ENCODE assay signal across 1 cellular context in the genomic region with DNA sequence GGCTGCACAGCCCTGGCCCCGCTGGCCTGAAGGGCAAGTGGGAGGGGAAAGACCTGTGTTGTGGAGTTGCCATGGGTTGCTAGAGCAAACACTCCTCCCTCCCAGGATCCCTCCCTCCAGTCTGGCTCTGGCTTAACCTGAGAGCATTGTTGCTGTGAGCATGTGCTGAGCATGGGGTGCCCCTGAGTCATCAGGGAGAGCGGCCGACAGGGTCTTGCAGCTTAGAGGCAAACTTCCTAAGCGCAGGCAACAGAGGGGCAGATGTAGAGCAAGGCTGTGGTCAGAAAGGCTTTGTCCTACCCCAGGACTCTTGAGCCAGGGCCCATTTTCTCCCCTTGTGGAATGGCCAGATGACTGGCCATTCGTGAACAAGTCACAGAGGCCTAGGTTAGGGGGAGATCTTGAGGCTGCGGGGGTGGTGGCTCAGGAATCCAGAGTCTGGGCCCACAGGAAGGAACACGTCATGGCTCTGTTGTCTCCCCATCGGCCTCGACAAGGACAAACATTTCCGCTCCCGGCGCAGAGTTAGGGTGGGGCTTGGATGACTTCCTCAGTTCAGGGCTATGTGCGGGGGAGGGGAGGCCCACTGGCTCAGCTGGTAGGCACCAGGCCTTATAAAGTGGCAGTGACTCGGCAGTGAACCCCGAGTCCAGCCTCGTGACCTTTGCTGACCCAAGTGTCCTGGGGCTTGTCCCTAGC.
TF ChIP-seq lines count a peak whose summit lies in the region.

No MANE protein-coding gene starts in this region.

TF ChIP-seq in K562, 482 proteins besides CTCF, POLR2A, EP300 and RAD21 (continued from another document and continues in another):
- 0 out of 2 replicates have a peak, but pooled peaks have one; percentile 6 for TF ChIP-seq MIER1 (IDR thresholded peaks at IDR 0.05; ENCODE audit: low read depth)
- TF ChIP-seq, protein P1, sequence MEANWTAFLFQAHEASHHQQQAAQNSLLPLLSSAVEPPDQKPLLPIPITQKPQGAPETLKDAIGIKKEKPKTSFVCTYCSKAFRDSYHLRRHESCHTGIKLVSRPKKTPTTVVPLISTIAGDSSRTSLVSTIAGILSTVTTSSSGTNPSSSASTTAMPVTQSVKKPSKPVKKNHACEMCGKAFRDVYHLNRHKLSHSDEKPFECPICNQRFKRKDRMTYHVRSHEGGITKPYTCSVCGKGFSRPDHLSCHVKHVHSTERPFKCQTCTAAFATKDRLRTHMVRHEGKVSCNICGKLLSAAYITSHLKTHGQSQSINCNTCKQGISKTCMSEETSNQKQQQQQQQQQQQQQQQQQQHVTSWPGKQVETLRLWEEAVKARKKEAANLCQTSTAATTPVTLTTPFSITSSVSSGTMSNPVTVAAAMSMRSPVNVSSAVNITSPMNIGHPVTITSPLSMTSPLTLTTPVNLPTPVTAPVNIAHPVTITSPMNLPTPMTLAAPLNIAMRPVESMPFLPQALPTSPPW (CRISPR knock-in tag; IDR thresholded peaks at IDR 0.05): peak; percentile 93
- TF ChIP-seq, protein P2, sequence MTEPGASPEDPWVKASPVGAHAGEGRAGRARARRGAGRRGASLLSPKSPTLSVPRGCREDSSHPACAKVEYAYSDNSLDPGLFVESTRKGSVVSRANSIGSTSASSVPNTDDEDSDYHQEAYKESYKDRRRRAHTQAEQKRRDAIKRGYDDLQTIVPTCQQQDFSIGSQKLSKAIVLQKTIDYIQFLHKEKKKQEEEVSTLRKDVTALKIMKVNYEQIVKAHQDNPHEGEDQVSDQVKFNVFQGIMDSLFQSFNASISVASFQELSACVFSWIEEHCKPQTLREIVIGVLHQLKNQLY (CRISPR knock-in tag; conservative IDR thresholded peaks at IDR 0.05): 0 out of 4 replicates have a peak, but pooled peaks of 1 of the 2 experiments have one; percentile 49
- TF ChIP-seq NR2F6 (CRISPR knock-in tag; IDR thresholded peaks at IDR 0.05): no peak
- TF ChIP-seq, protein P3, sequence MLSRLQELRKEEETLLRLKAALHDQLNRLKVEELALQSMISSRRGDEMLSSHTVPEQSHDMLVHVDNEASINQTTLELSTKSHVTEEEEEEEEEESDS (CRISPR knock-in tag; IDR thresholded peaks at IDR 0.05): no peak
- peak; percentile 88 for TF ChIP-seq MTA3 (IDR thresholded peaks at IDR 0.05; ENCODE audit: borderline replicate concordance)
- peak; percentile 82; the same call in 1 of the 2 replicates for TF ChIP-seq CEBPG (CRISPR knock-in tag; IDR thresholded peaks at IDR 0.05)
- peak in 1 of 2 experiments; percentile 60; a peak in 1 of 4 replicates for TF ChIP-seq CEBPG (tag; conservative IDR thresholded peaks at IDR 0.05 in 1 of 2, IDR thresholded peaks at IDR 0.05 in 1 of 2)
- TF ChIP-seq, protein P4, sequence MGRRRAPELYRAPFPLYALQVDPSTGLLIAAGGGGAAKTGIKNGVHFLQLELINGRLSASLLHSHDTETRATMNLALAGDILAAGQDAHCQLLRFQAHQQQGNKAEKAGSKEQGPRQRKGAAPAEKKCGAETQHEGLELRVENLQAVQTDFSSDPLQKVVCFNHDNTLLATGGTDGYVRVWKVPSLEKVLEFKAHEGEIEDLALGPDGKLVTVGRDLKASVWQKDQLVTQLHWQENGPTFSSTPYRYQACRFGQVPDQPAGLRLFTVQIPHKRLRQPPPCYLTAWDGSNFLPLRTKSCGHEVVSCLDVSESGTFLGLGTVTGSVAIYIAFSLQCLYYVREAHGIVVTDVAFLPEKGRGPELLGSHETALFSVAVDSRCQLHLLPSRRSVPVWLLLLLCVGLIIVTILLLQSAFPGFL (CRISPR knock-in tag; IDR thresholded peaks at IDR 0.05): 0 out of 2 replicates have a peak, but pooled peaks have one; percentile 36
- peak; percentile 88 for TF ChIP-seq RHOXF2B (CRISPR knock-in tag; conservative IDR thresholded peaks at IDR 0.05)
- peak; percentile 59 for TF ChIP-seq TEAD4 (IDR thresholded peaks at IDR 0.05; ENCODE audit: low read length)
- TF ChIP-seq TEAD4 (CRISPR knock-in tag; IDR thresholded peaks at IDR 0.05; ENCODE audit: borderline replicate concordance): peak; percentile 88
- TF ChIP-seq, protein P5, sequence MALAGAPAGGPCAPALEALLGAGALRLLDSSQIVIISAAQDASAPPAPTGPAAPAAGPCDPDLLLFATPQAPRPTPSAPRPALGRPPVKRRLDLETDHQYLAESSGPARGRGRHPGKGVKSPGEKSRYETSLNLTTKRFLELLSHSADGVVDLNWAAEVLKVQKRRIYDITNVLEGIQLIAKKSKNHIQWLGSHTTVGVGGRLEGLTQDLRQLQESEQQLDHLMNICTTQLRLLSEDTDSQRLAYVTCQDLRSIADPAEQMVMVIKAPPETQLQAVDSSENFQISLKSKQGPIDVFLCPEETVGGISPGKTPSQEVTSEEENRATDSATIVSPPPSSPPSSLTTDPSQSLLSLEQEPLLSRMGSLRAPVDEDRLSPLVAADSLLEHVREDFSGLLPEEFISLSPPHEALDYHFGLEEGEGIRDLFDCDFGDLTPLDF (CRISPR knock-in tag; IDR thresholded peaks at IDR 0.05): peak; percentile 85
- TF ChIP-seq, protein P6, sequence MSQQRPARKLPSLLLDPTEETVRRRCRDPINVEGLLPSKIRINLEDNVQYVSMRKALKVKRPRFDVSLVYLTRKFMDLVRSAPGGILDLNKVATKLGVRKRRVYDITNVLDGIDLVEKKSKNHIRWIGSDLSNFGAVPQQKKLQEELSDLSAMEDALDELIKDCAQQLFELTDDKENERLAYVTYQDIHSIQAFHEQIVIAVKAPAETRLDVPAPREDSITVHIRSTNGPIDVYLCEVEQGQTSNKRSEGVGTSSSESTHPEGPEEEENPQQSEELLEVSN (IDR thresholded peaks at IDR 0.05; ENCODE audit: borderline replicate concordance in 1 of 2, extremely low read depth in 1 of 2, insufficient read depth in 1 of 2, insufficient read length in 1 of 2, low read depth in 1 of 2, low read length in 1 of 2, poor library complexity in 1 of 2, severe bottlenecking in 1 of 2): peak; percentile 81 to 95
- no peak for TF ChIP-seq ZNF780A (CRISPR knock-in tag; IDR thresholded peaks at IDR 0.05)
- TF ChIP-seq SRSF9 (IDR thresholded peaks at IDR 0.05; ENCODE audit: borderline replicate concordance, low read depth, low read length): no peak
- no peak for TF ChIP-seq U2AF2 (optimal IDR thresholded peaks at IDR 0.05; ENCODE audit: low read depth, low read length)
- TF ChIP-seq ETV1 (tag; conservative IDR thresholded peaks at IDR 0.05; ENCODE audit: low read depth): peak; percentile 98
- no peak for TF ChIP-seq CHCHD3 (CRISPR knock-in tag; IDR thresholded peaks at IDR 0.05)
- TF ChIP-seq, protein P7, sequence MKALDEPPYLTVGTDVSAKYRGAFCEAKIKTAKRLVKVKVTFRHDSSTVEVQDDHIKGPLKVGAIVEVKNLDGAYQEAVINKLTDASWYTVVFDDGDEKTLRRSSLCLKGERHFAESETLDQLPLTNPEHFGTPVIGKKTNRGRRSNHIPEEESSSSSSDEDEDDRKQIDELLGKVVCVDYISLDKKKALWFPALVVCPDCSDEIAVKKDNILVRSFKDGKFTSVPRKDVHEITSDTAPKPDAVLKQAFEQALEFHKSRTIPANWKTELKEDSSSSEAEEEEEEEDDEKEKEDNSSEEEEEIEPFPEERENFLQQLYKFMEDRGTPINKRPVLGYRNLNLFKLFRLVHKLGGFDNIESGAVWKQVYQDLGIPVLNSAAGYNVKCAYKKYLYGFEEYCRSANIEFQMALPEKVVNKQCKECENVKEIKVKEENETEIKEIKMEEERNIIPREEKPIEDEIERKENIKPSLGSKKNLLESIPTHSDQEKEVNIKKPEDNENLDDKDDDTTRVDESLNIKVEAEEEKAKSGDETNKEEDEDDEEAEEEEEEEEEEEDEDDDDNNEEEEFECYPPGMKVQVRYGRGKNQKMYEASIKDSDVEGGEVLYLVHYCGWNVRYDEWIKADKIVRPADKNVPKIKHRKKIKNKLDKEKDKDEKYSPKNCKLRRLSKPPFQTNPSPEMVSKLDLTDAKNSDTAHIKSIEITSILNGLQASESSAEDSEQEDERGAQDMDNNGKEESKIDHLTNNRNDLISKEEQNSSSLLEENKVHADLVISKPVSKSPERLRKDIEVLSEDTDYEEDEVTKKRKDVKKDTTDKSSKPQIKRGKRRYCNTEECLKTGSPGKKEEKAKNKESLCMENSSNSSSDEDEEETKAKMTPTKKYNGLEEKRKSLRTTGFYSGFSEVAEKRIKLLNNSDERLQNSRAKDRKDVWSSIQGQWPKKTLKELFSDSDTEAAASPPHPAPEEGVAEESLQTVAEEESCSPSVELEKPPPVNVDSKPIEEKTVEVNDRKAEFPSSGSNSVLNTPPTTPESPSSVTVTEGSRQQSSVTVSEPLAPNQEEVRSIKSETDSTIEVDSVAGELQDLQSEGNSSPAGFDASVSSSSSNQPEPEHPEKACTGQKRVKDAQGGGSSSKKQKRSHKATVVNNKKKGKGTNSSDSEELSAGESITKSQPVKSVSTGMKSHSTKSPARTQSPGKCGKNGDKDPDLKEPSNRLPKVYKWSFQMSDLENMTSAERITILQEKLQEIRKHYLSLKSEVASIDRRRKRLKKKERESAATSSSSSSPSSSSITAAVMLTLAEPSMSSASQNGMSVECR (CRISPR knock-in tag; IDR thresholded peaks at IDR 0.05): peak; percentile 73; the same call in 1 of the 2 replicates
- TF ChIP-seq OTX1 (CRISPR knock-in tag; IDR thresholded peaks at IDR 0.05): no peak; the same call in 1 of the 2 replicates
- TF ChIP-seq, protein P8, sequence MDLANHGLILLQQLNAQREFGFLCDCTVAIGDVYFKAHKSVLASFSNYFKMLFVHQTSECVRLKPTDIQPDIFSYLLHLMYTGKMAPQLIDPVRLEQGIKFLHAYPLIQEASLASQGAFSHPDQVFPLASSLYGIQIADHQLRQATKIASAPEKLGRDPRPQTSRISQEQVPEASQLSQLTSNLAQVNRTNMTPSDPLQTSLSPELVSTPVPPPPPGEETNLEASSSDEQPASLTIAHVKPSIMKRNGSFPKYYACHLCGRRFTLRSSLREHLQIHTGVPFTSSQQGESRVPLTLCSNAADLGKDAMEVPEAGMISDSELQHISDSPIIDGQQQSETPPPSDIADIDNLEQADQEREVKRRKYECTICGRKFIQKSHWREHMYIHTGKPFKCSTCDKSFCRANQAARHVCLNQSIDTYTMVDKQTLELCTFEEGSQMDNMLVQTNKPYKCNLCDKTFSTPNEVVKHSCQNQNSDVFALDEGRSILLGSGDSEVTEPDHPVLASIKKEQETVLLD (IDR thresholded peaks at IDR 0.05): peak; percentile 42
- TF ChIP-seq, protein P9, sequence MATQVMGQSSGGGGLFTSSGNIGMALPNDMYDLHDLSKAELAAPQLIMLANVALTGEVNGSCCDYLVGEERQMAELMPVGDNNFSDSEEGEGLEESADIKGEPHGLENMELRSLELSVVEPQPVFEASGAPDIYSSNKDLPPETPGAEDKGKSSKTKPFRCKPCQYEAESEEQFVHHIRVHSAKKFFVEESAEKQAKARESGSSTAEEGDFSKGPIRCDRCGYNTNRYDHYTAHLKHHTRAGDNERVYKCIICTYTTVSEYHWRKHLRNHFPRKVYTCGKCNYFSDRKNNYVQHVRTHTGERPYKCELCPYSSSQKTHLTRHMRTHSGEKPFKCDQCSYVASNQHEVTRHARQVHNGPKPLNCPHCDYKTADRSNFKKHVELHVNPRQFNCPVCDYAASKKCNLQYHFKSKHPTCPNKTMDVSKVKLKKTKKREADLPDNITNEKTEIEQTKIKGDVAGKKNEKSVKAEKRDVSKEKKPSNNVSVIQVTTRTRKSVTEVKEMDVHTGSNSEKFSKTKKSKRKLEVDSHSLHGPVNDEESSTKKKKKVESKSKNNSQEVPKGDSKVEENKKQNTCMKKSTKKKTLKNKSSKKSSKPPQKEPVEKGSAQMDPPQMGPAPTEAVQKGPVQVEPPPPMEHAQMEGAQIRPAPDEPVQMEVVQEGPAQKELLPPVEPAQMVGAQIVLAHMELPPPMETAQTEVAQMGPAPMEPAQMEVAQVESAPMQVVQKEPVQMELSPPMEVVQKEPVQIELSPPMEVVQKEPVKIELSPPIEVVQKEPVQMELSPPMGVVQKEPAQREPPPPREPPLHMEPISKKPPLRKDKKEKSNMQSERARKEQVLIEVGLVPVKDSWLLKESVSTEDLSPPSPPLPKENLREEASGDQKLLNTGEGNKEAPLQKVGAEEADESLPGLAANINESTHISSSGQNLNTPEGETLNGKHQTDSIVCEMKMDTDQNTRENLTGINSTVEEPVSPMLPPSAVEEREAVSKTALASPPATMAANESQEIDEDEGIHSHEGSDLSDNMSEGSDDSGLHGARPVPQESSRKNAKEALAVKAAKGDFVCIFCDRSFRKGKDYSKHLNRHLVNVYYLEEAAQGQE (CRISPR knock-in tag; IDR thresholded peaks at IDR 0.05; ENCODE audit: low read depth): no peak
- TF ChIP-seq KDM2B (CRISPR knock-in tag; IDR thresholded peaks at IDR 0.05): no peak; the same call in 1 of the 2 replicates
- TF ChIP-seq, protein P10, sequence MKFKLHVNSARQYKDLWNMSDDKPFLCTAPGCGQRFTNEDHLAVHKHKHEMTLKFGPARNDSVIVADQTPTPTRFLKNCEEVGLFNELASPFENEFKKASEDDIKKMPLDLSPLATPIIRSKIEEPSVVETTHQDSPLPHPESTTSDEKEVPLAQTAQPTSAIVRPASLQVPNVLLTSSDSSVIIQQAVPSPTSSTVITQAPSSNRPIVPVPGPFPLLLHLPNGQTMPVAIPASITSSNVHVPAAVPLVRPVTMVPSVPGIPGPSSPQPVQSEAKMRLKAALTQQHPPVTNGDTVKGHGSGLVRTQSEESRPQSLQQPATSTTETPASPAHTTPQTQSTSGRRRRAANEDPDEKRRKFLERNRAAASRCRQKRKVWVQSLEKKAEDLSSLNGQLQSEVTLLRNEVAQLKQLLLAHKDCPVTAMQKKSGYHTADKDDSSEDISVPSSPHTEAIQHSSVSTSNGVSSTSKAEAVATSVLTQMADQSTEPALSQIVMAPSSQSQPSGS (CRISPR knock-in tag; IDR thresholded peaks at IDR 0.05): no peak
- peak; percentile 94 for TF ChIP-seq BACH1 (tag; IDR thresholded peaks at IDR 0.05)
- TF ChIP-seq, protein P11, sequence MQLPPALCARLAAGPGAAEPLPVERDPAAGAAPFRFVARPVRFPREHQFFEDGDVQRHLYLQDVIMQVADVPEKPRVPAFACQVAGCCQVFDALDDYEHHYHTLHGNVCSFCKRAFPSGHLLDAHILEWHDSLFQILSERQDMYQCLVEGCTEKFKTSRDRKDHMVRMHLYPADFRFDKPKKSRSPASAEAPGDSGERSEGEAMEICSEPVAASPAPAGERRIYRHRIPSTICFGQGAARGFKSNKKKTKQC (CRISPR knock-in tag; IDR thresholded peaks at IDR 0.05): peak; percentile 87
- peak; percentile 44 for TF ChIP-seq SP1 (CRISPR knock-in tag; IDR thresholded peaks at IDR 0.05)
- no peak for TF ChIP-seq NONO (IDR thresholded peaks at IDR 0.05; ENCODE audit: low read depth in 2 of 2, low read length in 1 of 2)
- no peak for TF ChIP-seq ZNF764 (CRISPR knock-in tag; IDR thresholded peaks at IDR 0.05; ENCODE audit: low read depth)
- no peak for TF ChIP-seq ZNF696 (CRISPR knock-in tag; conservative IDR thresholded peaks at IDR 0.05)
- TF ChIP-seq PCBP2 (IDR thresholded peaks at IDR 0.05; ENCODE audit: low read depth, low read length, poor library complexity, severe bottlenecking): no peak
- peak; percentile 5; the same call in 1 of the 2 replicates for TF ChIP-seq ZNF668 (CRISPR knock-in tag; IDR thresholded peaks at IDR 0.05)
- peak; percentile 11; the same call in 1 of the 2 replicates for TF ChIP-seq ZSCAN32 (CRISPR knock-in tag; IDR thresholded peaks at IDR 0.05)
